Comparison of ENCODE assay signal across 7 cellular contexts in the genomic region with DNA sequence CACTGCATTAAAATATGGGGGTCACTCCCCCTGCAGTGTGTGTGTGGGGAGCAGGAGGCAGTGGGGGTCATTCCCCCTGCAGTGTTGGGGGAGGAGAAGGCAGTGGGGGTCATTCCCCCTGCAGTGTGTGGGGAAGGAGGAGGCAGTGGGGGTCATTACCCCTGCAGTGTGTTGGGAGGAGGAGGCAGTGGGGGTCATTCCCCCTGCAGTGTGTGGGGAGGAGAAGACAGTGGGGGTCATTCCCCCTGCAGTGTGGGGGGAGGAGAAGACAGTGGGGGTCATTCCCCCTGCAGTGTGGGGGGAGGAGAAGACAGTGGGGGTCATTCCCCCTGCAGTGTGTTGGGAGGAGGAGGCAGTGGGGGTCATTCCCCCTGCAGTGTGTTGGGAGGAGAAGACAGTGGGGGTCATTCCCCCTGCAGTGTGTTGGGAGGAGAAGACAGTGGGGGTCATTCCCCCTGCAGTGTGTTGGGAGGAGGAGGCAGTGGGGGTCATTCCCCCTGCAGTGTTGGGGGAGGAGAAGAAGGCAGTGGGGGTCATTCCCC. TPM values are rescaled to one million over a fixed set of nuclear protein-coding genes. Genes with fewer than 3 reads are reported as not detected.
"Had no signal": no experiment of that assay in that cellular context is flagged by ENCODE, and none has a peak within 500 bp of the region (broad histone marks: within the 10 kb centered on the region; RNA-seq: fewer than 3 reads in every experiment).

No MANE protein-coding gene starts in this region.

RNA-seq across cellular contexts. Expression of a gene that starts 21.3 kb away (rescaled TPM):
- total RNA-seq: thoracic aorta, thyroid gland, tibial nerve, transverse colon, ureter, urinary bladder, vagina had no signal
